Comparison of ENCODE assay signal across 8 cellular contexts in genomic region chr9:121121582-121122087, GRCh38. TPM values are rescaled to one million over a fixed set of nuclear protein-coding genes. Genes with fewer than 3 reads are reported as not detected.
DNase-seq lines count a peak whose midpoint lies in the region; ATAC-seq, FAIRE-seq and TF ChIP-seq lines count a peak whose summit lies in the region.

No MANE protein-coding gene starts in this region.

- peak; percentile 67 for TF ChIP-seq CTCF in left ventricle myocardium inferior (IDR thresholded peaks at IDR 0.05; ENCODE audit: borderline replicate concordance)
- peak in 3 of 4 experiments; percentile 18 to 53 (median 49) for TF ChIP-seq CTCF in prostate gland (IDR thresholded peaks at IDR 0.05)

- intact Hi-C loops in left ventricle myocardium inferior (cut with micrococcal nuclease) (no loop called here), prostate gland (cut with DNase I) (no loop called here)

- H3K36me3 ChIP-seq in HAP-1 (replicated peaks) = no peaks in the 10 kb centered on the region; the same call in 1 of the 2 replicates
- H3K36me3 ChIP-seq in MG63 = no peaks in the 10 kb centered on the region
- H3K36me3 ChIP-seq in left ventricle myocardium inferior = peaks cover 12% of the 10 kb centered on the region
- H3K36me3 ChIP-seq in prostate gland = no peaks in the 10 kb centered on the region

- no peaks in the 10 kb centered on the region for H3K9me3 Mint-ChIP-seq in T-cell

- H3K27me3 Mint-ChIP-seq in T-cell = no peaks in the 10 kb centered on the region

- DNase-seq in GM03348 (ENCODE audit: low spot score) = peak; percentile 95
- peak; percentile 97 to 98 for DNase-seq in HAP-1 (ENCODE audit: low spot score in 2 of 2)
- peak; percentile 98 for DNase-seq in MG63
- peak; percentile 87 to 99 (median 97) for DNase-seq in T-cell
- peak; percentile 99 for DNase-seq in amniotic stem cell (lab: John Stamatoyannopoulos, UW)
- peak; percentile 99 for DNase-seq in left ventricle myocardium inferior
- peak; percentile 99 for DNase-seq in prostate gland (ENCODE audit: low spot score)
- peak; percentile 91 for DNase-seq in urothelium cell line (ENCODE audit: low spot score)

- peak; percentile 71 for TF ChIP-seq POLR2A in prostate gland (IDR thresholded peaks at IDR 0.05)

- 0% methylated on average over 17 of the region's 17 CpGs for WGBS in prostate gland

- no peaks in the 10 kb centered on the region for H3K27me3 ChIP-seq in HAP-1 (ENCODE audit: low read depth)
- H3K27me3 ChIP-seq in MG63 = no peaks in the 10 kb centered on the region
- H3K27me3 ChIP-seq in left ventricle myocardium inferior (ENCODE audit: low read depth) = no peaks in the 10 kb centered on the region
- no peaks in the 10 kb centered on the region for H3K27me3 ChIP-seq in prostate gland (replicated peaks; ENCODE audit: insufficient read depth)

- peak overlapping the region; percentile 85 to 89 (median 86) for H3K4me3 Mint-ChIP-seq in T-cell

- H3K9me3 ChIP-seq in HAP-1 = no peaks in the 10 kb centered on the region
- H3K9me3 ChIP-seq in MG63 = no peaks in the 10 kb centered on the region
- no peaks in the 10 kb centered on the region for H3K9me3 ChIP-seq in left ventricle myocardium inferior (replicated peaks)
- no peaks in the 10 kb centered on the region for H3K9me3 ChIP-seq in prostate gland

- peaks cover 35 to 52% (median 50%) of the 10 kb centered on the region in 3 donors for H3K4me1 Mint-ChIP-seq in T-cell

- CTCF ChIA-PET in T-cell (lab: Charles Lee) = interaction anchor here (0.7 to 3.0 kb wide), 27 partner anchors 9 to 420 kb away, joined by 3 to 11 read pairs (median 4); partner anchors contain the start of gene RAB14 (in 1 of the 2)

- POLR2A ChIA-PET in T-cell (lab: Charles Lee) = interaction anchor here (0.6 to 1.5 kb wide), 15 partner anchors 10 to 422 kb away, joined by 3 to 8 read pairs (median 4); partner anchors contain the start of genes PSMD5 (in 1 of the 2) and RAB14 (in 1 of the 2)

- peak; percentile 96 to 100 (median 99) for ATAC-seq in T-cell (replicated peaks in 1 of 4)

- H3K27ac ChIP-seq in left ventricle myocardium inferior (replicated peaks) (peak overlapping the region; percentile 79), prostate gland (peak overlapping the region; percentile 39 to 47)

- in situ Hi-C loops in HAP-1 (cut with MboI; ENCODE audit: low sequenced_read_pairs) = no loop called here

- peak overlapping the region; percentile 97 for H3K27ac Mint-ChIP-seq in T-cell

- peaks cover 22% of the 10 kb centered on the region for H3K4me1 ChIP-seq in HAP-1
- peaks cover 19% of the 10 kb centered on the region for H3K4me1 ChIP-seq in left ventricle myocardium inferior
- H3K4me1 ChIP-seq in prostate gland (replicated peaks) = no peaks in the 10 kb centered on the region

- H3K4me3 ChIP-seq in HAP-1 = peak overlapping the region; percentile 27
- H3K4me3 ChIP-seq in MG63 = peak overlapping the region; percentile 50
- peak overlapping the region; percentile 67 for H3K4me3 ChIP-seq in left ventricle myocardium inferior
- H3K4me3 ChIP-seq in prostate gland = peak overlapping the region; percentile 18 to 38

- H3K36me3 Mint-ChIP-seq in T-cell = peaks cover 29% of the 10 kb centered on the region

- FAIRE-seq in urothelium cell line (lab: Jason Lieb, UNC) = no peak

RNA-seq across cellular contexts. Expression of gene CNTRL, which starts 46.9 kb away (rescaled TPM):
- total RNA-seq in MG63 (2014; rRNA removed; shearing (Covaris generic); ENCODE audit: low replicate concordance) = 0.72 and 2.5 TPM in 2 replicates
- total RNA-seq in T-cell (100 to 1,000 TPM in 1 of 5 donors, 10 to 100 TPM in 4; 84.6 to 101 (median 93.7) TPM), left ventricle myocardium inferior (3.4 TPM), prostate gland (10 to 100 TPM; 10.3 to 21.9 TPM)

Comparison
In these comparisons a context has a peak if more than half of its experiments do, and no peak if none do; other contexts are left out.
1. Peak in every context shown above with its lines: DNase-seq, ATAC-seq, H3K4me3 ChIP-seq and H3K27ac ChIP-seq.